Comparison of ENCODE assay signal across 11 cellular contexts in the genomic region with DNA sequence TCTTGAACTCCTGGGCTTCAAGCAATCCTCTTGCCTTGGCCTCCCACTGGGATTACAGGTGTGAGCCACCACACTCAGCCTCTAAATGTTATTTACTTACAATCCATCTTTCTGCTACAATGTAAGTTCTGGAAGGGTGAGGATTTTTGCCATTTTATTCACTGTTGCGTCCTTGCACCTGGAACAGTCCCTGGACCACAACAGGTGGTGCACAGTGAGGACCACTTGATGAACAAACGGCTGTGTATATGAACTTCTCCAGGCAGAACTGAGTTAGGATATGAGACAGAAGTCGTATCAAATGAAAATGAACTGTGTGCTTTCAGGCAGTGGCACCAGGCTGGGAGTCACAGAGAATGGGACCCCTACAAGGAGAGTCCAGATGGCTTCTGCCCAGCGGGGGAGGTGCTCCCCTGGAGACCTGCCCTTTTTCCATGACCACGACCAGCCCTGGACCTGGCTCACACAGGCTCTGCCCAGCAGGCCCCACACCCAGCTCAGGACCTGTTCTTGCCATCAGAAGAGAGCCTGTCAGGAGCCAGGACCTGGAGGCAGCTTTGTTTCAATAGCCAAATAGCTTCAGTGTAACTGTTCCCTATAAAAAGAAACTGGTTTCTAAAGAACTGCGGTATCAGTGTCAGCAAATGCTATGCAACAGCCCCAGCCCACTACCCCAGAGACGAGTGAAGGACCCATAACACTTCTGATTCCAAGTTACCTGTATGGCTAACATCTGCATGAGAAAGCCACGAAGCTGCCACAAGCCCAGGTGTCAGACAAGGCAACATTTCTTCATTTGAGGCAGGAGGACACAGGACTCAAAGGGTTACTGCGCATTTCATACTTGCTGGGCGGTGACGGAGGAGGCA.
DNase-seq lines count a peak whose midpoint lies in the region; ATAC-seq, FAIRE-seq and TF ChIP-seq lines count a peak whose summit lies in the region.
"Had no signal": no experiment of that assay in that cellular context is flagged by ENCODE, and none has a peak within 500 bp of the region (broad histone marks: within the 10 kb centered on the region; RNA-seq: fewer than 3 reads in every experiment).

No MANE protein-coding gene starts in this region.

- ATAC-seq in HepG2 (no peak), right lobe of liver (no peak)
- ATAC-seq: activated CD8-positive, alpha-beta T cell treated with anti-CD3 and anti-CD28 coated beads, Interleukin-2, amount 10 ng/mL, durations not matched to agents 7 days and 5 days had no signal

- H3K36me3 Mint-ChIP-seq in endodermal cell (ENCODE audit: low read depth): no peaks in the 10 kb centered on the region

- no peak for FAIRE-seq in HepG2 (lab: Jason Lieb, UNC)
- FAIRE-seq: urothelium cell line had no signal

- H3K4me3 Mint-ChIP-seq in endodermal cell: peak overlapping the region; percentile 38
- H3K4me3 Mint-ChIP-seq: activated CD8-positive, alpha-beta T cell treated with anti-CD3 and anti-CD28 coated beads, Interleukin-2, amount 10 ng/mL, durations not matched to agents 7 days and 5 days had no signal

- H3K4me3 ChIP-seq in HepG2 (replicated peaks in 1 of 3; ENCODE audit: insufficient read depth in 1 of 3, low read depth in 2 of 3, low read length in 3 of 3): peak overlapping the region in 1 of 3 experiments; percentile 40; a peak in 2 of 6 replicates
- H3K4me3 ChIP-seq in right lobe of liver: no peak overlapping the region
- no peak overlapping the region for H3K4me3 ChIP-seq in endodermal cell (ENCODE audit: low read length)
- no peak overlapping the region for H3K4me3 ChIP-seq in muscle layer of colon (ENCODE audit: low read depth in 1 of 2, low read length in 2 of 2)

- in situ Hi-C loops in HepG2 (cut with HindIII; ENCODE audit: extremely low pct_ligation_motif_present, low pct_unique_long_range_greater_than_20kb): loop anchor here (10.0 kb wide), 2 partner anchors 105 to 155 kb away; partner anchors contain the start of genes MICAL3 and PEX26

- peaks cover 71% of the 10 kb centered on the region for H3K4me1 ChIP-seq in HepG2 (ENCODE audit: insufficient read depth, low read length)
- peaks cover 2 to 30% (median 13%) of the 10 kb centered on the region in 4 donors for H3K4me1 ChIP-seq in right lobe of liver
- H3K4me1 ChIP-seq in endodermal cell (ENCODE audit: control insufficient read depth, insufficient read depth, low read length): peaks cover 9% of the 10 kb centered on the region
- peaks cover 68% of the 10 kb centered on the region for H3K4me1 ChIP-seq in muscle layer of colon (ENCODE audit: insufficient read depth, low read length)

- H3K9me3 ChIP-seq in HepG2 (ENCODE audit: low read length): no peaks in the 10 kb centered on the region
- H3K9me3 ChIP-seq in right lobe of liver: no peaks in the 10 kb centered on the region
- no peaks in the 10 kb centered on the region for H3K9me3 ChIP-seq in endodermal cell (ENCODE audit: control insufficient read depth, low read length)
- no peaks in the 10 kb centered on the region for H3K9me3 ChIP-seq in muscle layer of colon (ENCODE audit: low read length)

- no peaks in the 10 kb centered on the region for H3K9me3 Mint-ChIP-seq in endodermal cell

- H3K27ac ChIP-seq in HepG2 (ENCODE audit: extremely low read length, insufficient read depth, low read length) (no peak overlapping the region), right lobe of liver (no peak overlapping the region), endodermal cell (ENCODE audit: low read depth, low read length) (peak overlapping the region; percentile 27), muscle layer of colon (ENCODE audit: low read depth, low read length) (no peak overlapping the region)

- POLR2A ChIA-PET in HepG2 (lab: Yijun Ruan, JAX): interaction anchor here (1.0 to 2.5 kb wide), 2 partner anchors 12 to 142 kb away, joined by 3 to 9 read pairs; no protein-coding TSS in a partner anchor
- POLR2A ChIA-PET in GM10248 (lab: Yijun Ruan, JAX): no interaction called here

- no peak for TF ChIP-seq EP300 in HepG2 (IDR thresholded peaks at IDR 0.05; ENCODE audit: low read depth in 2 of 2, low read length in 2 of 2)
- TF ChIP-seq EP300 in HepG2 (CRISPR knock-in tag; IDR thresholded peaks at IDR 0.05; ENCODE audit: borderline replicate concordance): no peak

- TF ChIP-seq CTCF in HepG2 (CRISPR knock-in tag; IDR thresholded peaks at IDR 0.05) (no peak), right lobe of liver (IDR thresholded peaks at IDR 0.05) (no peak), endodermal cell (conservative IDR thresholded peaks at IDR 0.05) (no peak), GM10248 (IDR thresholded peaks at IDR 0.05; ENCODE audit: control extremely low read depth, extremely low read depth, low read depth, missing control alignments) (no peak)

- H3K27ac Mint-ChIP-seq in endodermal cell: peak overlapping the region; percentile 88
- H3K27ac Mint-ChIP-seq: activated CD8-positive, alpha-beta T cell treated with anti-CD3 and anti-CD28 coated beads, Interleukin-2, amount 10 ng/mL, durations not matched to agents 7 days and 5 days had no signal

- no peaks in the 10 kb centered on the region for H4K20me1 ChIP-seq in HepG2 (ENCODE audit: insufficient read depth, low read length)

- intact Hi-C loops in HepG2 (cut with micrococcal nuclease; ENCODE audit: unreplicated experiment) (no loop called here), right lobe of liver (cut with DNase I) (no loop called here)

- peaks cover 41% of the 10 kb centered on the region for H3K4me1 Mint-ChIP-seq in endodermal cell

- H3K79me2 ChIP-seq in HepG2 (ENCODE audit: insufficient read depth, low read length): peaks cover 53% of the 10 kb centered on the region

- no peaks in the 10 kb centered on the region for H3K27me3 Mint-ChIP-seq in endodermal cell (ENCODE audit: insufficient read depth)

- no peaks in the 10 kb centered on the region for H3K36me3 ChIP-seq in HepG2 (replicated peaks in 1 of 2; ENCODE audit: control insufficient read depth in 1 of 2, insufficient read depth in 2 of 2, low read length in 2 of 2)
- H3K36me3 ChIP-seq in right lobe of liver: no peaks in the 10 kb centered on the region
- H3K36me3 ChIP-seq in endodermal cell (ENCODE audit: control insufficient read depth, insufficient read depth, low read length): no peaks in the 10 kb centered on the region
- no peaks in the 10 kb centered on the region for H3K36me3 ChIP-seq in muscle layer of colon (ENCODE audit: insufficient read depth, low read length)

- no peaks in the 10 kb centered on the region for H3K27me3 ChIP-seq in HepG2 (ENCODE audit: control insufficient read depth in 1 of 2, insufficient read depth in 2 of 2, low read length in 2 of 2)
- no peaks in the 10 kb centered on the region for H3K27me3 ChIP-seq in right lobe of liver
- H3K27me3 ChIP-seq in endodermal cell (ENCODE audit: control insufficient read depth, insufficient read depth, low read length, poor library complexity, severe bottlenecking): no peaks in the 10 kb centered on the region
- H3K27me3 ChIP-seq in muscle layer of colon (ENCODE audit: control insufficient read depth in 1 of 2, insufficient read depth in 2 of 2, low read length in 2 of 2): no peaks in the 10 kb centered on the region

- DNase-seq in HepG2 (ENCODE audit: low spot score): no peak
- no peak for DNase-seq in right lobe of liver
- peak; percentile 83 for DNase-seq in endodermal cell
- no peak for DNase-seq in GM10248 (ENCODE audit: extremely low spot score)
- DNase-seq in Kasumi-1 (lab: John Stamatoyannopoulos, UW): no peak
- no peak for DNase-seq in hippocampal formation (lab: John Stamatoyannopoulos, UW)
- DNase-seq in GOT3 (lab: John Stamatoyannopoulos, UW): no peak
- DNase-seq: activated CD8-positive, alpha-beta T cell treated with anti-CD3 and anti-CD28 coated beads, Interleukin-2, amount 10 ng/mL, durations not matched to agents 7 days and 5 days; stimulated activated CD4-positive, alpha-beta T cell treated with anti-CD3 and anti-CD28 coated beads, Interleukin-2, amount 100 ng/mL, for 48 hours had no signal

- CTCF ChIA-PET in HepG2 (lab: Yijun Ruan, JAX; ENCODE audit: low intra/inter-chr PET ratio, low total read pairs): no interaction called here
- CTCF ChIA-PET in GM10248 (lab: Yijun Ruan, JAX): interaction anchor here (1.3 to 2.4 kb wide), 5 partner anchors 12 to 157 kb away, joined by 3 to 8 read pairs (median 4); no protein-coding TSS in a partner anchor

- H3K4me2 ChIP-seq in HepG2 (ENCODE audit: low read depth, low read length): peak overlapping the region; percentile 63

- H3K9ac ChIP-seq in HepG2 (ENCODE audit: insufficient read depth, low read depth, low read length) (no peak overlapping the region), endodermal cell (ENCODE audit: extremely low read depth, low read length, poor library complexity, severe bottlenecking) (peak overlapping the region; percentile 34), muscle layer of colon (ENCODE audit: low read length) (peak overlapping the region; percentile 19)

- 82% methylated on average over 11 of the region's 11 CpGs for WGBS in HepG2 (ENCODE audit: low lambda C conversion rate)
- WGBS in right lobe of liver (ENCODE audit: insufficient coverage, low coverage, low lambda C conversion rate, missing lambda C conversion rate): 83% methylated on average over 8 of the region's 11 CpGs
- 70 to 78% methylated on average over 10 to 11 of the region's 11 CpGs for WGBS in endodermal cell (ENCODE audit: insufficient coverage in 1 of 2, insufficient read length in 1 of 2), 2 experiments

- no peak overlapping the region for H2AFZ ChIP-seq in HepG2 (ENCODE audit: low read length)

- BruUV-seq in HepG2 (replicated peaks; lab: Mats Ljungman, UMichigan): no TSS peak

- TF ChIP-seq RAD21 in HepG2 (CRISPR knock-in tag; IDR thresholded peaks at IDR 0.05): no peak

- TF ChIP-seq POLR2A in HepG2 (IDR thresholded peaks at IDR 0.05; ENCODE audit: insufficient read depth in 1 of 2, low read depth in 2 of 2, low read length in 2 of 2) (no peak), right lobe of liver (IDR thresholded peaks at IDR 0.05) (no peak)

TF ChIP-seq in HepG2, 621 proteins besides CTCF, POLR2A, EP300 and RAD21 (continues in another document):
- TF ChIP-seq ZNF143 (CRISPR knock-in tag; IDR thresholded peaks at IDR 0.05) (no peak), FOXO4 (CRISPR knock-in tag; conservative IDR thresholded peaks at IDR 0.05) (no peak)
